Comparison of ENCODE assay signal across 13 cellular contexts in the genomic region with DNA sequence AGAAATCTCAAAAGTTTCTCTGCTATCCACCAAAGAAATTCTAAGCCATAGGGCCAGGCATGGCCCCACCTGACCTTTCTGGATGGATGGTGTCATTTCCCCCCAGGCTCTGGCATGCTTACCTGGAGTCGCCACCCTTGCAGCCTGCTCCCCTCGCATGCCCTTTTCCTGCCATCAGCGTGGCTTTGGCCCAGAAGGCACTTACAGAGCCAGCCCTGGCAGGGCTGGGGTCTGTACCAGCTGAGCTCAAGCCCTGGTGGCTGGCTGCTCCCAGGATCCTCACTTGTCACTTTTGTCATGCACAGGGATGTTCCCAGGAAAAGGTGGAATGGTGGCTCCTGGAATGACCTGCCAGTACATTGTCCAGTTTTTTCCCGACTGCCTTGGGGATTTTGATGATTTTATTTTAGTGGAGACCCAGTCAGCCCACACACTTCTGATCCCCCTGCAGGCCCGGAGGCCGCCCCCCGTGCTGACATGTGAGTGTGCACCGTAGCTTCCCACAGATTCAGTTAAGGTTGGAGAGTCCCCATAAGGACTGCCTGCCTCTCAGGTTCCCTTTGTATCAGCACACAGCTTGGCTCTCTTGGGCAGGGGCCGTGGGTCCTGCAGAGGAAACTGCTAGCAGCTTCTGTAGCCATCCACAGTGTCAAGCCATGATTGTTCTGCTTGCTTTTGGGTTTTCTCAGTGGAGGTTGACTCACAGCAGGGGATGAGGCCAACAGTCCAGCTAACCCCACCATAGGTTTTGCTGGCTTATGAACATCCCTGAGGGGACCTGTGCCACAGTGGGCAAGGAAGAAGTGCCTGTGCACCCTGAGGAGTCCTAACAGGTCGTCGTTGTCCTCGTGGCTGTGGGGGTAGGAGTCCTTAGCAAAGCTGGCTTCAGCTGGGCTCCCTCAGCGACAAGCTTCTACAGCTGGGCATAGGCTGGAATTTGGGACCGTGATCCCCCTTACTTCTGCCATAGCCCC. TPM values are rescaled to one million over a fixed set of nuclear protein-coding genes. Genes with fewer than 3 reads are reported as not detected.
A peak's percentile ranks its signal among the peaks of the same experiment; 100 is the strongest.
DNase-seq lines count a peak whose midpoint lies in the region; ATAC-seq and TF ChIP-seq lines count a peak whose summit lies in the region.
"Had no signal": no experiment of that assay in that cellular context is flagged by ENCODE, and none has a peak within 500 bp of the region (broad histone marks: within the 10 kb centered on the region; RNA-seq: fewer than 3 reads in every experiment).

No MANE protein-coding gene starts in this region.

- H3K27me3 ChIP-seq in PC-3 (ENCODE audit: low read length), result no peaks in the 10 kb centered on the region
- H3K27me3 ChIP-seq in osteoblast (ENCODE audit: insufficient read depth, low read length), result no peaks in the 10 kb centered on the region
- H3K27me3 ChIP-seq: left lung, uterus had no signal

- H3K36me3 ChIP-seq in PC-3 (ENCODE audit: low read depth, low read length) (no peaks in the 10 kb centered on the region), osteoblast (ENCODE audit: insufficient read depth, low read length) (no peaks in the 10 kb centered on the region)
- H3K36me3 ChIP-seq: left lung, prostate gland, uterus had no signal

- CTCF ChIA-PET in PC-3 (lab: Charles Lee), result no interaction called here

- no peak overlapping the region for H2AFZ ChIP-seq in PC-3 (ENCODE audit: low read length)
- no peak overlapping the region for H2AFZ ChIP-seq in osteoblast (ENCODE audit: low read length)

- H3K4me3 Mint-ChIP-seq in effector memory CD8-positive, alpha-beta T cell, result peak overlapping the region in 1 of 2 donors; percentile 47
- H3K4me3 Mint-ChIP-seq: dendritic cell treated with granulocyte-macrophage colony-stimulating factor and Interleukin-4, amounts not matched to agents 40 ng/mL and 50 ng/mL, for 4 days had no signal

- no peak overlapping the region for H3K27ac ChIP-seq in PC-3 (ENCODE audit: low read length)
- no peak overlapping the region for H3K27ac ChIP-seq in osteoblast (ENCODE audit: low read depth, low read length)
- H3K27ac ChIP-seq: left lung, prostate gland, uterus had no signal

- H3K4me3 ChIP-seq in PC-3 (ENCODE audit: low read length), result no peak overlapping the region
- no peak overlapping the region for H3K4me3 ChIP-seq in osteoblast (ENCODE audit: insufficient read depth, low read length)
- H3K4me3 ChIP-seq: left lung, prostate gland, uterus had no signal

- no peaks in the 10 kb centered on the region for H3K4me1 ChIP-seq in PC-3 (ENCODE audit: insufficient read depth, low read length)
- H3K4me1 ChIP-seq in osteoblast (ENCODE audit: insufficient read depth, low read length), result no peaks in the 10 kb centered on the region
- H3K4me1 ChIP-seq: left lung, prostate gland, uterus had no signal

- H3K9ac ChIP-seq in PC-3 (ENCODE audit: low read length), result no peak overlapping the region

- intact Hi-C loops in PC-3 (cut with micrococcal nuclease), result no loop called here

- peaks cover 33% of the 10 kb centered on the region for H3K36me3 Mint-ChIP-seq in effector memory CD8-positive, alpha-beta T cell (ENCODE audit: insufficient read depth)

- peak overlapping the region; percentile 89 to 92 for H3K27ac Mint-ChIP-seq in effector memory CD8-positive, alpha-beta T cell
- H3K27ac Mint-ChIP-seq: dendritic cell treated with granulocyte-macrophage colony-stimulating factor and Interleukin-4, amounts not matched to agents 40 ng/mL and 50 ng/mL, for 4 days had no signal

- peaks cover 6 to 10% of the 10 kb centered on the region in 2 donors for H3K9me3 Mint-ChIP-seq in effector memory CD8-positive, alpha-beta T cell

- TF ChIP-seq CTCF in PC-3 (conservative IDR thresholded peaks at IDR 0.05; ENCODE audit: low read depth, low read length) (no peak), osteoblast (IDR thresholded peaks at IDR 0.05; ENCODE audit: extremely low read depth, low read depth, low read length) (no peak)

- DNase-seq in D341Med (ENCODE audit: low spot score) (peak; percentile 39), PC-3 (peak; percentile 39), osteoblast (ENCODE audit: insufficient read length, low spot score, missing footprints) (peak; percentile 62), DMS53 (lab: John Stamatoyannopoulos, UW) (no peak)
- DNase-seq in effector memory CD8-positive, alpha-beta T cell, result no peak
- DNase-seq: DMS 273 treated with DMSO at 0.1 percent for 48 hours, left lung, uterus had no signal

- POLR2A ChIA-PET in PC-3 (lab: Charles Lee; ENCODE audit: unreplicated experiment), result no interaction called here

- peaks cover 3 to 6% of the 10 kb centered on the region in 2 donors for H3K4me1 Mint-ChIP-seq in effector memory CD8-positive, alpha-beta T cell (ENCODE audit: low read depth in 2 of 2)

- ATAC-seq in PC-3 (peak; percentile 43), GM19324 (IDR thresholded peaks at IDR 0.05; ENCODE audit: low FRiP score, unreplicated experiment) (no peak), GM21576 (IDR thresholded peaks at IDR 0.05; ENCODE audit: unreplicated experiment) (no peak)
- ATAC-seq in effector memory CD8-positive, alpha-beta T cell (replicated peaks), result peak; percentile 36

- no peak overlapping the region for H3K4me2 ChIP-seq in PC-3 (ENCODE audit: low read length)
- H3K4me2 ChIP-seq in osteoblast (ENCODE audit: insufficient read depth, low read length), result no peak overlapping the region

- H4K20me1 ChIP-seq in PC-3 (ENCODE audit: low read length) (no peaks in the 10 kb centered on the region), osteoblast (ENCODE audit: insufficient read depth, low read length) (no peaks in the 10 kb centered on the region)

- H3K9me3 ChIP-seq in PC-3 (ENCODE audit: low read length) (no peaks in the 10 kb centered on the region), osteoblast (ENCODE audit: low read depth, low read length) (peaks cover 5% of the 10 kb centered on the region)
- H3K9me3 ChIP-seq: left lung, prostate gland, uterus had no signal

- H3K9me2 ChIP-seq in PC-3 (replicated peaks; ENCODE audit: low read length), result no peaks in the 10 kb centered on the region

- H3K79me2 ChIP-seq in PC-3 (ENCODE audit: low read length) (no peaks in the 10 kb centered on the region), osteoblast (ENCODE audit: insufficient read depth, low read length) (no peaks in the 10 kb centered on the region)

- H3K27me3 Mint-ChIP-seq in effector memory CD8-positive, alpha-beta T cell, result no peaks in the 10 kb centered on the region
- H3K27me3 Mint-ChIP-seq: dendritic cell treated with granulocyte-macrophage colony-stimulating factor and Interleukin-4, amounts not matched to agents 40 ng/mL and 50 ng/mL, for 4 days had no signal

- H3F3A ChIP-seq in PC-3 (ENCODE audit: low read length, unreplicated experiment), result peaks cover 8% of the 10 kb centered on the region

- no TSS peak for BruUV-seq in PC-3 (replicated peaks; lab: Mats Ljungman, UMichigan)

RNA-seq across cellular contexts. Expression of a gene that starts 46.2 kb away (rescaled TPM):
- total RNA-seq in PC-3 (2014; rRNA removed), result not detected in 2 replicates
- under 0.01 and 0.29 TPM in 2 replicates for total RNA-seq in osteoblast
- total RNA-seq: glomerular endothelial cell had no signal

RNA-seq across cellular contexts. Expression of a gene that starts 51.7 kb away (rescaled TPM):
- total RNA-seq in PC-3 (2014; rRNA removed), result 76.4 and 94.5 TPM in 2 replicates
- total RNA-seq in osteoblast, result 17.4 and 20.0 TPM in 2 replicates

RNA-seq across cellular contexts. Expression of a gene that starts 53.2 kb away (rescaled TPM):
- total RNA-seq in PC-3 (2014; rRNA removed) (17.7 and 19.1 TPM in 2 replicates), osteoblast (8.7 and 10.3 TPM in 2 replicates)

RNA-seq across cellular contexts. Expression of a gene that starts 55.8 kb away (rescaled TPM):
- 16.9 and 18.5 TPM in 2 replicates for total RNA-seq in PC-3 (2014; rRNA removed)
- total RNA-seq in osteoblast, result 23.2 and 23.6 TPM in 2 replicates

Comparison
In these comparisons a context has a peak if more than half of its experiments do, and no peak if none do; other contexts are left out.
1. DNase-seq: peak in D341Med (single experiment), PC-3 (single experiment) and osteoblast (single experiment); none in effector memory CD8-positive, alpha-beta T cell (0 of 3) and DMS53 (single experiment).
2. ATAC-seq: peak in PC-3 (single experiment) and effector memory CD8-positive, alpha-beta T cell (single experiment); none in GM19324 (single experiment) and GM21576 (single experiment).